ENCODE assay signal across 15 cellular contexts in the genomic region with DNA sequence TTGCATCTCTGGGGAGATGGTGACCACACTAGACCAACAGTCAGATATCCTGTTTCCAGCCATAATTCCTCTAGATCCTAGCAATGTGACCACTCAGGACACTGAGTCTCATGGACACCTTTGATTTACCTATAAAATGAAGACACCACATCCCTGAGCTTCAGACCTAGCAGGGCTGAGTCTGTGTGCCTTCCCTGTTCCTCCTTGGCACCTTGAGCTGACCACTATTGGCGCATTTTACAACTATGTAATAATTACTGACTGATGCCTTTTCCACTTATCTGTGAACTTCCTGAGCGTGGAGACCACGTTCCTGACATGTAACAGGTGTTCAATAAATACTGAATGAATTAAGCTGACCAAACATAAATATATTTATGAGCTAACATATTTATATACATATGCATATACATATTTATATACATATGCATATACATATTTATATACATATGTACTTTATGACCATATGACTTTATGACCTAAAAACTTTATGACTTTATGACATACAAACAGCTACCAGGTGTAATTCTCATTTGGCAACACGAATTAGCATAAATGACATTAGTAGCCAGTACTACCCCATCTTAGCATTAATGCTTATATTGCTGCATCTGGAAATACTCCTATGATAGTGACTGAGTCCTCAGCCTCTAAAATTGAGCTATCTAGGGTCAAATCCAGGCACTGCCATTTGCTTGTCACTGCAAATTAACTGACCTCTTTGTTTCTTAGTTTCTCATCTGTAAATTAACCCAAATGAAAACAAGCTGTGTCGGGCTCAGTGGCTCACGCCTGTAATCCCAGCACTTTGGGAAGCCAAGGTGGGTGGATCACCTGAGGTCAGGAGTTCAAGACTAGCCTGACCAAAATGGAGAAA.
DNase-seq lines count a peak whose midpoint lies in the region; ATAC-seq and TF ChIP-seq lines count a peak whose summit lies in the region.
"Had no signal": no experiment of that assay in that cellular context is flagged by ENCODE, and none has a peak within 500 bp of the region (broad histone marks: within the 10 kb centered on the region; RNA-seq: fewer than 3 reads in every experiment).

No MANE protein-coding gene starts in this region.

- H3K9me3 ChIP-seq in right cardiac atrium (ENCODE audit: control insufficient read depth, low read length), result no peaks in the 10 kb centered on the region
- no peaks in the 10 kb centered on the region for H3K9me3 ChIP-seq in heart left ventricle
- no peaks in the 10 kb centered on the region for H3K9me3 ChIP-seq in mucosa of descending colon
- H3K9me3 ChIP-seq: Caco-2 had no signal

- ATAC-seq in right cardiac atrium (no peak), heart left ventricle (no peak), WTC11 (no peak), mucosa of descending colon (peak; percentile 67), GM18858 (IDR thresholded peaks at IDR 0.05; ENCODE audit: unreplicated experiment) (no peak)
- ATAC-seq: GM23338, HepG2 had no signal

- H3K27me3 Mint-ChIP-seq in WTC11 (ENCODE audit: low read depth), result no peaks in the 10 kb centered on the region

- no peak for DNase-seq in right cardiac atrium
- DNase-seq in heart left ventricle, result no peak
- no peak for DNase-seq in WTC11 (ENCODE audit: low spot score)
- no peak for DNase-seq in mucosa of descending colon
- DNase-seq in NCI-H187 (lab: John Stamatoyannopoulos, UW), result no peak
- no peak for DNase-seq in NAMALWA (ENCODE audit: low spot score)
- DNase-seq: ACHN; Caco-2; CD4-positive, alpha-beta T cell; HCEC 1CT had no signal

- H3K27me3 ChIP-seq in right cardiac atrium (ENCODE audit: control insufficient read depth, insufficient read depth) (no peaks in the 10 kb centered on the region), heart left ventricle (no peaks in the 10 kb centered on the region)

- H3K4me3 ChIP-seq in right cardiac atrium (ENCODE audit: low read length) (no peak overlapping the region), heart left ventricle (no peak overlapping the region), mucosa of descending colon (no peak overlapping the region)
- H3K4me3 ChIP-seq: GM23338 had no signal

- no peak overlapping the region for H3K4me3 Mint-ChIP-seq in WTC11
- H3K4me3 Mint-ChIP-seq: CD4-positive, alpha-beta T cell; GM23338; IgD-negative memory B cell had no signal

- no peak for TF ChIP-seq POLR2A in heart left ventricle (IDR thresholded peaks at IDR 0.05)

- H3K27ac ChIP-seq in right cardiac atrium (ENCODE audit: low read length), result peak overlapping the region; percentile 64
- peak overlapping the region in 2 of 12 donors; percentile 54 to 55 for H3K27ac ChIP-seq in heart left ventricle
- H3K27ac ChIP-seq: C4-2B had no signal

- 85% methylated on average over 6 of the region's 6 CpGs for WGBS in right cardiac atrium
- WGBS in heart left ventricle, 4 donors, result 82 to 86% (median 85%) methylated on average over 6 of the region's 6 CpGs

- intact Hi-C loops in right cardiac atrium (cut with DNase I), result no loop called here
- intact Hi-C loops in heart left ventricle (cut with DNase I), result no loop called here
- intact Hi-C loops in mucosa of descending colon (cut with DNase I, micrococcal nuclease), result no loop called here

- H3K36me3 Mint-ChIP-seq in WTC11, result peaks cover 5% of the 10 kb centered on the region; the same call in 1 of the 2 replicates
- H3K36me3 Mint-ChIP-seq: IgD-negative memory B cell had no signal

- H3K4me1 Mint-ChIP-seq in WTC11, result peaks cover 18% of the 10 kb centered on the region
- H3K4me1 Mint-ChIP-seq: IgD-negative memory B cell had no signal

- CTCF ChIA-PET in WTC11 (lab: Charles Lee), result no interaction called here

- POLR2A ChIA-PET in WTC11 (lab: Charles Lee), result no interaction called here

- TF ChIP-seq CTCF in heart left ventricle (IDR thresholded peaks at IDR 0.05), result no peak
- TF ChIP-seq CTCF in WTC11 (IDR thresholded peaks at IDR 0.05), result no peak
- TF ChIP-seq CTCF in mucosa of descending colon (IDR thresholded peaks at IDR 0.05), result no peak

- H3K4me1 ChIP-seq in right cardiac atrium (ENCODE audit: control insufficient read depth, insufficient read depth, low read length) (no peaks in the 10 kb centered on the region), heart left ventricle (peaks cover 0 to 29% (median 5%) of the 10 kb centered on the region in 12 donors), mucosa of descending colon (ENCODE audit: low read depth) (no peaks in the 10 kb centered on the region)
- H3K4me1 ChIP-seq: Caco-2 had no signal

- H3K9me3 Mint-ChIP-seq in WTC11, result peaks cover 10% of the 10 kb centered on the region; the same call in 1 of the 2 replicates
- H3K9me3 Mint-ChIP-seq: CD4-positive, alpha-beta T cell; GM23338; IgD-negative memory B cell had no signal

- peak overlapping the region; percentile 8; the same call in 1 of the 2 replicates for H3K27ac Mint-ChIP-seq in WTC11
- H3K27ac Mint-ChIP-seq: CD4-positive, alpha-beta T cell; GM23338; IgD-negative memory B cell had no signal

- H3K36me3 ChIP-seq in heart left ventricle, result no peaks in the 10 kb centered on the region
- no peaks in the 10 kb centered on the region for H3K36me3 ChIP-seq in mucosa of descending colon (ENCODE audit: low read depth)

TF ChIP-seq in WTC11, 78 proteins besides CTCF, POLR2A, EP300 and RAD21 (continues in another document):
- TF ChIP-seq, protein P1, sequence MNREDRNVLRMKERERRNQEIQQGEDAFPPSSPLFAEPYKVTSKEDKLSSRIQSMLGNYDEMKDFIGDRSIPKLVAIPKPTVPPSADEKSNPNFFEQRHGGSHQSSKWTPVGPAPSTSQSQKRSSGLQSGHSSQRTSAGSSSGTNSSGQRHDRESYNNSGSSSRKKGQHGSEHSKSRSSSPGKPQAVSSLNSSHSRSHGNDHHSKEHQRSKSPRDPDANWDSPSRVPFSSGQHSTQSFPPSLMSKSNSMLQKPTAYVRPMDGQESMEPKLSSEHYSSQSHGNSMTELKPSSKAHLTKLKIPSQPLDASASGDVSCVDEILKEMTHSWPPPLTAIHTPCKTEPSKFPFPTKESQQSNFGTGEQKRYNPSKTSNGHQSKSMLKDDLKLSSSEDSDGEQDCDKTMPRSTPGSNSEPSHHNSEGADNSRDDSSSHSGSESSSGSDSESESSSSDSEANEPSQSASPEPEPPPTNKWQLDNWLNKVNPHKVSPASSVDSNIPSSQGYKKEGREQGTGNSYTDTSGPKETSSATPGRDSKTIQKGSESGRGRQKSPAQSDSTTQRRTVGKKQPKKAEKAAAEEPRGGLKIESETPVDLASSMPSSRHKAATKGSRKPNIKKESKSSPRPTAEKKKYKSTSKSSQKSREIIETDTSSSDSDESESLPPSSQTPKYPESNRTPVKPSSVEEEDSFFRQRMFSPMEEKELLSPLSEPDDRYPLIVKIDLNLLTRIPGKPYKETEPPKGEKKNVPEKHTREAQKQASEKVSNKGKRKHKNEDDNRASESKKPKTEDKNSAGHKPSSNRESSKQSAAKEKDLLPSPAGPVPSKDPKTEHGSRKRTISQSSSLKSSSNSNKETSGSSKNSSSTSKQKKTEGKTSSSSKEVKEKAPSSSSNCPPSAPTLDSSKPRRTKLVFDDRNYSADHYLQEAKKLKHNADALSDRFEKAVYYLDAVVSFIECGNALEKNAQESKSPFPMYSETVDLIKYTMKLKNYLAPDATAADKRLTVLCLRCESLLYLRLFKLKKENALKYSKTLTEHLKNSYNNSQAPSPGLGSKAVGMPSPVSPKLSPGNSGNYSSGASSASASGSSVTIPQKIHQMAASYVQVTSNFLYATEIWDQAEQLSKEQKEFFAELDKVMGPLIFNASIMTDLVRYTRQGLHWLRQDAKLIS (CRISPR knock-in tag; IDR thresholded peaks at IDR 0.05; ENCODE audit: borderline replicate concordance), result no peak
- TF ChIP-seq, protein P2, sequence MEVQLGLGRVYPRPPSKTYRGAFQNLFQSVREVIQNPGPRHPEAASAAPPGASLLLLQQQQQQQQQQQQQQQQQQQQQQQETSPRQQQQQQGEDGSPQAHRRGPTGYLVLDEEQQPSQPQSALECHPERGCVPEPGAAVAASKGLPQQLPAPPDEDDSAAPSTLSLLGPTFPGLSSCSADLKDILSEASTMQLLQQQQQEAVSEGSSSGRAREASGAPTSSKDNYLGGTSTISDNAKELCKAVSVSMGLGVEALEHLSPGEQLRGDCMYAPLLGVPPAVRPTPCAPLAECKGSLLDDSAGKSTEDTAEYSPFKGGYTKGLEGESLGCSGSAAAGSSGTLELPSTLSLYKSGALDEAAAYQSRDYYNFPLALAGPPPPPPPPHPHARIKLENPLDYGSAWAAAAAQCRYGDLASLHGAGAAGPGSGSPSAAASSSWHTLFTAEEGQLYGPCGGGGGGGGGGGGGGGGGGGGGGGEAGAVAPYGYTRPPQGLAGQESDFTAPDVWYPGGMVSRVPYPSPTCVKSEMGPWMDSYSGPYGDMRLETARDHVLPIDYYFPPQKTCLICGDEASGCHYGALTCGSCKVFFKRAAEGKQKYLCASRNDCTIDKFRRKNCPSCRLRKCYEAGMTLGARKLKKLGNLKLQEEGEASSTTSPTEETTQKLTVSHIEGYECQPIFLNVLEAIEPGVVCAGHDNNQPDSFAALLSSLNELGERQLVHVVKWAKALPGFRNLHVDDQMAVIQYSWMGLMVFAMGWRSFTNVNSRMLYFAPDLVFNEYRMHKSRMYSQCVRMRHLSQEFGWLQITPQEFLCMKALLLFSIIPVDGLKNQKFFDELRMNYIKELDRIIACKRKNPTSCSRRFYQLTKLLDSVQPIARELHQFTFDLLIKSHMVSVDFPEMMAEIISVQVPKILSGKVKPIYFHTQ (CRISPR knock-in tag; IDR thresholded peaks at IDR 0.05), result no peak
- TF ChIP-seq ZNF317 (CRISPR knock-in tag; IDR thresholded peaks at IDR 0.05; ENCODE audit: borderline replicate concordance, low read depth), result no peak
- TF ChIP-seq SP1 (CRISPR knock-in tag; conservative IDR thresholded peaks at IDR 0.05), result no peak
- TF ChIP-seq ELF4 (CRISPR knock-in tag; IDR thresholded peaks at IDR 0.05; ENCODE audit: low read depth), result no peak
- no peak for TF ChIP-seq IRF2 (CRISPR knock-in tag; IDR thresholded peaks at IDR 0.05; ENCODE audit: borderline replicate concordance, low read depth)
